In the genomic region with DNA sequence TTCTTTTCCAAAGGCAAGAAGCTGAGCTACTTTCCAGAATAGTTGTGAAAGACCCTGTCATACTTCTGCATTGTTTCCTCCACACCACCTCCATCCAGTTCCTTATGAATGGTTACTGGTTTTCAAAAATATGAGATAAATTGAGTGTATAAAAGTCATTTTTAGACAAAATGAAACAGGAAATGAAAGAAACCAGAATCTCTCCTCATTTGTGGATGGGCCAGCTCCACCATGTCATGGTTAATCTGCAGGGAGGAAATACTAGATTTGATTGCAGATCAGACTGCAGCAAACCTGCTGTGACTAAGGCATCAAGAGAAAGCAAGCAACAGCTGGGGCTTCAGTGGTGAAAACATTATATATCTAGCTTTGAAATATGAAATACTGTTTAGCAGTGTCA, we compare ENCODE assay signal across 14 cellular contexts. TPM values are rescaled to one million over a fixed set of nuclear protein-coding genes. Genes with fewer than 3 reads are reported as not detected.
DNase-seq lines count a peak whose midpoint lies in the region; ATAC-seq, FAIRE-seq and TF ChIP-seq lines count a peak whose summit lies in the region.
"Had no signal": no experiment of that assay in that cellular context is flagged by ENCODE, and none has a peak within 500 bp of the region (broad histone marks: within the 10 kb centered on the region; RNA-seq: fewer than 3 reads in every experiment).

No MANE protein-coding gene starts in this region.

- H3K4me3 ChIP-seq in GM12864 (ENCODE audit: low read depth, low read length) (no peak overlapping the region), kidney (ENCODE audit: low read length in 2 of 2) (no peak overlapping the region)

- intact Hi-C loops in kidney (cut with DNase I), result no loop called here

- H3K27ac Mint-ChIP-seq in immature natural killer cell, result no peak overlapping the region
- H3K27ac Mint-ChIP-seq: effector memory CD8-positive, alpha-beta T cell had no signal

- H3K27ac ChIP-seq in kidney (ENCODE audit: low read depth in 2 of 2, low read length in 2 of 2), result no peak overlapping the region
- H3K27ac ChIP-seq: C4-2B had no signal

- H3K4me3 Mint-ChIP-seq in immature natural killer cell, result peak overlapping the region in 2 of 5 donors; percentile 4 to 56

- H3K9me3 ChIP-seq in kidney (ENCODE audit: control insufficient read depth in 1 of 2, low read length in 2 of 2), result no peaks in the 10 kb centered on the region

- no peaks in the 10 kb centered on the region for H3K36me3 Mint-ChIP-seq in immature natural killer cell

- DNase-seq in GM12864 (ENCODE audit: low read depth) (peak; percentile 5), LHCN-M2 (ENCODE audit: low read depth) (peak; percentile 8), immature natural killer cell (no peak), kidney (no peak)
- DNase-seq in activated naive CD4-positive, alpha-beta T cell treated with anti-CD3 and anti-CD28 coated beads, Interleukin-2, amount 50 U/mL, for 16 hours, result no peak
- DNase-seq: effector memory CD8-positive, alpha-beta T cell; NCI-H2171 treated with DMSO at 0.1 percent for 48 hours had no signal

- peaks cover 2 to 8% (median 3%) of the 10 kb centered on the region in 3 donors for H3K27me3 Mint-ChIP-seq in immature natural killer cell (ENCODE audit: low read depth in 3 of 3)

- FAIRE-seq in kidney (lab: Jason Lieb, UNC), result no peak

- H3K9ac ChIP-seq in kidney (ENCODE audit: low read length in 2 of 2), result no peak overlapping the region

- TF ChIP-seq CTCF in GM12864 (IDR thresholded peaks at IDR 0.05; ENCODE audit: low read depth, low read length, missing control alignments), result no peak
- TF ChIP-seq CTCF in kidney (IDR thresholded peaks at IDR 0.05; ENCODE audit: borderline replicate concordance, extremely low read depth, insufficient read depth), result no peak

- no peaks in the 10 kb centered on the region for H3K4me1 ChIP-seq in kidney (ENCODE audit: control insufficient read depth in 1 of 2, insufficient read depth in 1 of 2, low read depth in 1 of 2, low read length in 2 of 2)

- H3K9me3 Mint-ChIP-seq in immature natural killer cell, result no peaks in the 10 kb centered on the region
- H3K9me3 Mint-ChIP-seq: effector memory CD8-positive, alpha-beta T cell had no signal

- peak; percentile 47 for ATAC-seq in GM19397 (IDR thresholded peaks at IDR 0.05; ENCODE audit: unreplicated experiment)
- ATAC-seq in HG02943 (IDR thresholded peaks at IDR 0.05; ENCODE audit: low read depth, unreplicated experiment), result peak; percentile 24
- ATAC-seq in activated CD4-positive, CD25-positive, alpha-beta regulatory T cell treated with anti-CD3 and anti-CD28 coated beads, Interleukin-2, amount 50 U/mL, for 24 hours, result no peak
- ATAC-seq: effector memory CD8-positive, alpha-beta T cell had no signal

- H3K4me1 Mint-ChIP-seq in immature natural killer cell, result peaks cover 7 to 13% of the 10 kb centered on the region in 2 donors

- H3K36me3 ChIP-seq in kidney (ENCODE audit: control insufficient read depth in 1 of 2, insufficient read depth in 2 of 2, low read length in 2 of 2), result no peaks in the 10 kb centered on the region

RNA-seq across cellular contexts. Expression of a gene that starts 23.8 kb away (rescaled TPM):
- total RNA-seq in LHCN-M2 (2014; rRNA removed), result not detected in 2 replicates
- not detected for polyA plus RNA-seq in LHCN-M2 (2012)
- polyA plus RNA-seq in immature natural killer cell, result not detected
- not detected for total RNA-seq in kidney
- polyA plus RNA-seq in kidney (ENCODE audit: insufficient read depth, low read depth, low replicate concordance), result not detected
- total RNA-seq: activated CD8-positive, alpha-beta memory T cell treated with anti-CD3 and anti-CD28 coated beads for 36 hours; SK-MEL-5; skeletal muscle tissue had no signal

Comparison
In these comparisons a context has a peak if more than half of its experiments do, and no peak if none do; other contexts are left out.
1. DNase-seq: peak in GM12864 (single experiment) and LHCN-M2 (single experiment); none in immature natural killer cell (0 of 3), kidney (single experiment) and activated naive CD4-positive, alpha-beta T cell treated with anti-CD3 and anti-CD28 coated beads, Interleukin-2, amount 50 U/mL, for 16 hours (single experiment).
2. ATAC-seq: peak in GM19397 (single experiment) and HG02943 (single experiment); none in activated CD4-positive, CD25-positive, alpha-beta regulatory T cell treated with anti-CD3 and anti-CD28 coated beads, Interleukin-2, amount 50 U/mL, for 24 hours (0 of 2).